In the genomic region with DNA sequence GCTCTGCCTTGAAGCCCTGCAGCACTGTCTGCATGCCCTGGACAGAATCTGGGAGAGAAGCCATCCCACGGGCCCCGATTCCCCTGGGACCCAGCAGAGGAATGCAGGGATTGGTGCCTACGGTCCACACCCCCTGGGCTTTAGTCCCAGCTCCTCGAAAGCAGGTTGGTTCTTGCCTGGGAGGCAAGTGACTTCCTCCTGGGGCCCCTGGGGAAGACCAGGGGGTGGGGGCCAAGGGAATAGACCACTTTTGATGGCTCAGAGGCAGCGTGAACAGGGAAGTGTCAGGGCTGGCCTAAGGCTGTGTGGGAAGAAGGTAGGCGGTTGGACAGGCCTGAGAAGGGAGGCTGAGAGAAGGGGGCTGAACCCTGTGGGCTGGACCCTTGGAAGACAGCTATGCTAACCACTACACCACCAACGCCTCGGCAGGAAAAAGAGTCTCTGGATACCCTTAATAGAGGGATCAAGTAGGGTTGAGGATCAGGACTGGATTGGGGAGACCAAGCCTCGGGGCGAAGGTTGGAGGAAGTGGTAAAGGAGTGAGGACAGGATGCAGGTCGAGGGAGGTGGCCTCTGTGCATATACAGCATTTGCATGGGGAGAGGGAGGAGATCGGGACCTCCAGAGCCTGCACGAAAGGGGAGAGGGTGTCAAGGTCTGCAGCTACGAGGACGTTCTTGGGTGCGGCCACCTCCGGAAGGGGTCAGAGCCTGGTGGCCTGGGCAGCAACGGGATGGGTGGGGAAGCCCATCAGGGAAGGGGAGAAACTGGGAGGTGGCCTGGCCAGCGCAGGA, we compare ENCODE assay signal across 8 cellular contexts. TPM values are rescaled to one million over a fixed set of nuclear protein-coding genes. Genes with fewer than 3 reads are reported as not detected.
DNase-seq lines count a peak whose midpoint lies in the region; ATAC-seq lines count a peak whose summit lies in the region.

No MANE protein-coding gene starts in this region.

- intact Hi-C loops in posterior vena cava (cut with DNase I), result no loop called here

- peak; percentile 20 to 27 for DNase-seq in stimulated activated CD4-positive, alpha-beta T cell treated with anti-CD3 and anti-CD28 coated beads, Interleukin-2, amount 100 ng/mL, for 24 hours
- DNase-seq in stimulated activated CD4-positive, alpha-beta T cell treated with anti-CD3 and anti-CD28 coated beads, Interleukin-1b, Interleukin-23, amount 100 ng/mL, for 48 hours, result no peak
- DNase-seq in activated T-cell treated with anti-CD3 and anti-CD28 coated beads, Interleukin-2, amount 50 U/mL, for 48 hours, result peak; percentile 31 to 44
- DNase-seq in globus pallidus (ENCODE audit: low spot score) (peak; percentile 20), posterior vena cava (ENCODE audit: low spot score) (peak; percentile 87), iPS-NIHi7 (ENCODE audit: extremely low spot score) (no peak)
- DNase-seq in activated CD8-positive, alpha-beta memory T cell treated with anti-CD3 and anti-CD28 coated beads for 24 hours, result no peak

- peak; percentile 15 for ATAC-seq in HG03354 (IDR thresholded peaks at IDR 0.05; ENCODE audit: poor library complexity, severe bottlenecking, unreplicated experiment)

RNA-seq across cellular contexts. Expression of a gene that starts 0.8 kb away (rescaled TPM):
- total RNA-seq in posterior vena cava, result 10 to 100 TPM; 42.1 to 50.3 TPM

RNA-seq across cellular contexts. Expression of a gene that starts 52.7 kb away (rescaled TPM):
- total RNA-seq in posterior vena cava, result 10 to 100 TPM; 66.3 to 75.9 TPM

Comparison
In these comparisons a context has a peak if more than half of its experiments do, and no peak if none do; other contexts are left out.
1. DNase-seq: peak in stimulated activated CD4-positive, alpha-beta T cell treated with anti-CD3 and anti-CD28 coated beads, Interleukin-2, amount 100 ng/mL, for 24 hours (2 of 2), activated T-cell treated with anti-CD3 and anti-CD28 coated beads, Interleukin-2, amount 50 U/mL, for 48 hours (2 of 2), globus pallidus (single experiment) and posterior vena cava (single experiment); none in stimulated activated CD4-positive, alpha-beta T cell treated with anti-CD3 and anti-CD28 coated beads, Interleukin-1b, Interleukin-23, amount 100 ng/mL, for 48 hours (single experiment), activated CD8-positive, alpha-beta memory T cell treated with anti-CD3 and anti-CD28 coated beads for 24 hours (single experiment) and iPS-NIHi7 (single experiment).